Comparison of ENCODE assay signal across 1 cellular context in genomic region chr11:73149105-73149504, GRCh38.
TF ChIP-seq lines count a peak whose summit lies in the region.

No MANE protein-coding gene starts in this region.

TF ChIP-seq in IMR-90, 13 proteins besides CTCF, POLR2A, EP300 and RAD21:
- TF ChIP-seq RFX5 (IDR thresholded peaks at IDR 0.05; ENCODE audit: low read depth, low read length) (no peak), SMC3 (IDR thresholded peaks at IDR 0.05; ENCODE audit: low read depth, low read length) (no peak), RCOR1 (IDR thresholded peaks at IDR 0.05; ENCODE audit: insufficient replicate concordance, low read length) (no peak), ELK1 (IDR thresholded peaks at IDR 0.05; ENCODE audit: borderline replicate concordance, low read depth, low read length) (no peak), MXI1 (IDR thresholded peaks at IDR 0.05; ENCODE audit: borderline replicate concordance, low read depth, low read length) (no peak), MAFK (IDR thresholded peaks at IDR 0.05; ENCODE audit: low read depth, low read length) (no peak), USF2 (IDR thresholded peaks at IDR 0.05; ENCODE audit: low read depth, low read length) (no peak), CEBPB (IDR thresholded peaks at IDR 0.05; ENCODE audit: low read depth, low read length) (no peak), CHD1 (IDR thresholded peaks at IDR 0.05; ENCODE audit: low read depth, low read length) (no peak), NFE2L2 (IDR thresholded peaks at IDR 0.05; ENCODE audit: low read depth, low read length) (no peak), MAZ (IDR thresholded peaks at IDR 0.05; ENCODE audit: borderline replicate concordance, low read depth, low read length) (no peak), FOS (IDR thresholded peaks at IDR 0.05; ENCODE audit: low read depth, low read length) (no peak), BHLHE40 (IDR thresholded peaks at IDR 0.05; ENCODE audit: low read depth, low read length) (no peak)
